23 cellular contexts compared by ENCODE assay signal in the genomic region with DNA sequence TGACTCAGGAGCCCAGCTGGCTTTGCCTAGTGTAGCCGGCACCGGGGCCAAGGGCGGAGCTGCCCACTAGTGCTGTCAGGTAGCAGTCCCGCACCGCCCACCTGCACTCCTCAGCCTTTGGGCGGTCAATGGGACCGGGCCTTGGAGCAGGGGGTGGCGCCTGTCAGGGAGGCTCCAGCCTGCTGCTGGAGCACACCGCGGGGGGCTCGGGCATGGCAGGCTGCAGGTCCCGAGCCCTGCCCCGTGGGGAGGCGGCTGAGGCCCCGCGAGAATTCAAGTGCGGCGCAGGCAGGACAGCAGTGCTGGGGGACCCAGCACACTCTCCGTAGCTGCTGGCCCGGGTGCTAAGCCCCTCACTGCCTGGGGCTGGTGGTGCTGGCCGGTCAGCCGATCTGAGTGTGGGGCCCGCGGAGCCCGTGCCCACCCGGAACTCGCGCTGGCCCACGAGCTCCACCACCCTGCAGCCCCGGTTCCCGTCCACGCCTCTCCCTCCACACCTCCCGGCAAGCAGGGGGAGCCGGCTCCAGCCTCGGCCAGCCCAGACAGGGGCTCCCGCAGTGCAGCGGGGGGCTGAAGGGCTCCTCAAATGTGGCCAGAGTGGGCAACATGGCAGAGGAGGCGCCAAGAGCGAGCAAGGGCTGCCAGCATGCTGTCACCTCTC. TPM values are rescaled to one million over a fixed set of nuclear protein-coding genes. Genes with fewer than 3 reads are reported as not detected.
DNase-seq lines count a peak whose midpoint lies in the region; ATAC-seq, FAIRE-seq and TF ChIP-seq lines count a peak whose summit lies in the region.
"Had no signal": no experiment of that assay in that cellular context is flagged by ENCODE, and none has a peak within 500 bp of the region (broad histone marks: within the 10 kb centered on the region; RNA-seq: fewer than 3 reads in every experiment).

No MANE protein-coding gene starts in this region.

- in situ Hi-C loops in K562 (cut with MboI), result no loop called here
- in situ Hi-C loops in ACHN (cut with HindIII; ENCODE audit: low pct_ligation_motif_present, low pct_unique_long_range_greater_than_20kb, low sequenced_read_pairs), result no loop called here

- CTCF ChIA-PET in K562 (lab: Yijun Ruan, JAX; ENCODE audit: low intra/inter-chr PET ratio), result no interaction called here

- no peak for TF ChIP-seq RAD21 in K562 (CRISPR knock-in tag; conservative IDR thresholded peaks at IDR 0.05 in 1 of 2, IDR thresholded peaks at IDR 0.05 in 1 of 2)

- TF ChIP-seq CTCF in K562 (IDR thresholded peaks at IDR 0.05 in 2 of 3, conservative IDR thresholded peaks at IDR 0.05 in 1 of 3; ENCODE audit: insufficient read depth in 2 of 3, low read depth in 1 of 3, low read length in 3 of 3) (no peak), spleen (IDR thresholded peaks at IDR 0.05 in 8 of 11, conservative IDR thresholded peaks at IDR 0.05 in 3 of 11) (no peak)

- H3K27ac ChIP-seq in K562 (ENCODE audit: extremely low read depth, low read depth, low read length) (no peak overlapping the region), spleen (peak overlapping the region in 5 of 8 donors; percentile 34 to 77 (median 69))
- H3K27ac ChIP-seq: BLaER1 had no signal

- H3K4me1 ChIP-seq in K562 (replicated peaks in 1 of 2; ENCODE audit: control insufficient read depth in 2 of 2, insufficient read depth in 2 of 2, low read length in 2 of 2) (peaks cover 0 to 20% of the 10 kb centered on the region in 2 experiments; a peak in 2 of 5 replicates), spleen (peaks cover 7 to 47% (median 13%) of the 10 kb centered on the region in 6 donors)

- FAIRE-seq in K562 (lab: Jason Lieb, UNC), result no peak
- FAIRE-seq: A204.1, GM12878, GM19239, H54, HTR-8/SVneo had no signal

- intact Hi-C loops in K562 (cut with micrococcal nuclease), result no loop called here
- intact Hi-C loops in spleen (cut with DNase I; ENCODE audit: low total_unique reads), result no loop called here

- WGBS in K562 (ENCODE audit: insufficient coverage, low coverage, missing lambda C conversion rate), result 85% methylated on average over 21 of the region's 39 CpGs
- WGBS in spleen, 5 donors, result 91 to 98% (median 96%) methylated on average over 13 to 39 of the region's 39 CpGs

- no peak overlapping the region for H3K9ac ChIP-seq in K562 (ENCODE audit: insufficient read depth in 1 of 2, low read depth in 2 of 2, low read length in 2 of 2)
- H3K9ac ChIP-seq: BLaER1 had no signal

- no peak for TF ChIP-seq EP300 in K562 (IDR thresholded peaks at IDR 0.05; ENCODE audit: low read length)

- H2AFZ ChIP-seq in K562 (ENCODE audit: low read depth, low read length), result no peak overlapping the region
- H2AFZ ChIP-seq: GM23338 had no signal

- ATAC-seq in GM18907 (IDR thresholded peaks at IDR 0.05; ENCODE audit: unreplicated experiment) (peak; percentile 6), K562 (no peak)
- ATAC-seq: GM23338, HCT116 had no signal

- no peaks in the 10 kb centered on the region for H3K9me1 ChIP-seq in K562 (ENCODE audit: control insufficient read depth, insufficient read depth, low read length)

- no peaks in the 10 kb centered on the region for H4K20me1 ChIP-seq in K562 (replicated peaks; ENCODE audit: control insufficient read depth, insufficient read depth, low read length)
- H4K20me1 ChIP-seq: BLaER1 had no signal

- no peaks in the 10 kb centered on the region for H3K36me3 ChIP-seq in K562 (ENCODE audit: control insufficient read depth, insufficient read depth, low read length)
- no peaks in the 10 kb centered on the region for H3K36me3 ChIP-seq in spleen
- H3K36me3 ChIP-seq: BLaER1 had no signal

- DNase-seq in K562 (ENCODE audit: extremely low read depth in 1 of 4, low spot score in 3 of 4) (no peak), spleen (peak; percentile 77), ACHN (no peak), NCI-H526 (lab: John Stamatoyannopoulos, UW) (no peak), MV-4-11 (lab: John Stamatoyannopoulos, UW) (no peak)
- DNase-seq: AML-193; CD8-positive, alpha-beta memory T cell; COR-L47; DMS 273 treated with DMSO at 0.1 percent for 48 hours; DMS53; DND-41; EL; IMR-90; KBM-7 had no signal

- no peaks in the 10 kb centered on the region for H3K27me3 ChIP-seq in K562 (ENCODE audit: control insufficient read depth in 2 of 2, insufficient read depth in 2 of 2, low read length in 2 of 2)
- H3K27me3 ChIP-seq in spleen (replicated peaks in 1 of 7), result no peaks in the 10 kb centered on the region
- H3K27me3 ChIP-seq: BLaER1 had no signal

- peaks cover 10% of the 10 kb centered on the region; the same call in 2 of the 3 replicates for H3K79me2 ChIP-seq in K562 (ENCODE audit: control insufficient read depth, insufficient read depth, low read length)

- TF ChIP-seq POLR2A in K562 (conservative IDR thresholded peaks at IDR 0.05) (no peak), spleen (IDR thresholded peaks at IDR 0.05) (no peak)

- no peak overlapping the region for H3K4me2 ChIP-seq in K562 (ENCODE audit: insufficient read depth, low read length)
- H3K4me2 ChIP-seq: BLaER1, GM23338 had no signal

- POLR2A ChIA-PET in K562 (lab: Yijun Ruan, JAX), result no interaction called here

- no peak overlapping the region for H3K4me3 ChIP-seq in K562
- no peak overlapping the region for H3K4me3 ChIP-seq in spleen
- H3K4me3 ChIP-seq: BLaER1, GM12878, GM23338 had no signal

- no TSS peak for BruUV-seq in K562 (replicated peaks; lab: Mats Ljungman, UMichigan)

- H3K9me3 ChIP-seq in K562 (replicated peaks; ENCODE audit: control insufficient read depth, insufficient read depth, low read depth, low read length) (no peaks in the 10 kb centered on the region), spleen (peaks cover 0 to 12% (median 6%) of the 10 kb centered on the region in 8 donors)

TF ChIP-seq in K562, 482 proteins besides CTCF, POLR2A, EP300 and RAD21:
- TF ChIP-seq, protein P1, sequence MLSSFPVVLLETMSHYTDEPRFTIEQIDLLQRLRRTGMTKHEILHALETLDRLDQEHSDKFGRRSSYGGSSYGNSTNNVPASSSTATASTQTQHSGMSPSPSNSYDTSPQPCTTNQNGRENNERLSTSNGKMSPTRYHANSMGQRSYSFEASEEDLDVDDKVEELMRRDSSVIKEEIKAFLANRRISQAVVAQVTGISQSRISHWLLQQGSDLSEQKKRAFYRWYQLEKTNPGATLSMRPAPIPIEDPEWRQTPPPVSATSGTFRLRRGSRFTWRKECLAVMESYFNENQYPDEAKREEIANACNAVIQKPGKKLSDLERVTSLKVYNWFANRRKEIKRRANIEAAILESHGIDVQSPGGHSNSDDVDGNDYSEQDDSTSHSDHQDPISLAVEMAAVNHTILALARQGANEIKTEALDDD (IDR thresholded peaks at IDR 0.05), result no peak
- no peak for TF ChIP-seq BACH1 (tag; IDR thresholded peaks at IDR 0.05)
- TF ChIP-seq, protein P2, sequence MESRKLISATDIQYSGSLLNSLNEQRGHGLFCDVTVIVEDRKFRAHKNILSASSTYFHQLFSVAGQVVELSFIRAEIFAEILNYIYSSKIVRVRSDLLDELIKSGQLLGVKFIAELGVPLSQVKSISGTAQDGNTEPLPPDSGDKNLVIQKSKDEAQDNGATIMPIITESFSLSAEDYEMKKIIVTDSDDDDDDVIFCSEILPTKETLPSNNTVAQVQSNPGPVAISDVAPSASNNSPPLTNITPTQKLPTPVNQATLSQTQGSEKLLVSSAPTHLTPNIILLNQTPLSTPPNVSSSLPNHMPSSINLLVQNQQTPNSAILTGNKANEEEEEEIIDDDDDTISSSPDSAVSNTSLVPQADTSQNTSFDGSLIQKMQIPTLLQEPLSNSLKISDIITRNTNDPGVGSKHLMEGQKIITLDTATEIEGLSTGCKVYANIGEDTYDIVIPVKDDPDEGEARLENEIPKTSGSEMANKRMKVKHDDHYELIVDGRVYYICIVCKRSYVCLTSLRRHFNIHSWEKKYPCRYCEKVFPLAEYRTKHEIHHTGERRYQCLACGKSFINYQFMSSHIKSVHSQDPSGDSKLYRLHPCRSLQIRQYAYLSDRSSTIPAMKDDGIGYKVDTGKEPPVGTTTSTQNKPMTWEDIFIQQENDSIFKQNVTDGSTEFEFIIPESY (CRISPR knock-in tag; IDR thresholded peaks at IDR 0.05), result 0 out of 2 replicates have a peak, but pooled peaks have one; percentile 18

RNA-seq across cellular contexts. Expression of gene LIX1, which starts 57.2 kb away (rescaled TPM):
- total RNA-seq in K562 (2011; cell fraction: chromatin; rRNA removed; ENCODE audit: low replicate concordance), result not detected in 2 replicates
- total RNA-seq in K562 (2011; cell fraction: nucleolus; rRNA removed), result not detected in 2 replicates
- total RNA-seq in K562 (2011; cell fraction: nucleoplasm; rRNA removed), result not detected in 2 replicates
- total RNA-seq in K562 (2014; rRNA removed) (not detected in 2 replicates), K562 (2014; rRNA removed; fragmentation: Illumina TruSeq; extraction: Trizol) (not detected in 2 replicates), K562 (2015; rRNA removed; fragmentation: Illumina TruSeq; extraction: Trizol) (not detected in 2 replicates), K562 (2021) (not detected in 2 replicates), spleen (under 1 TPM in 1 of 7 donors, not detected in 6; 0.14 TPM)
- polyA plus RNA-seq in K562 (2011; rRNA removed) (not detected in 2 replicates), K562 (2014; fragmentation: Illumina TruSeq; extraction: Trizol) (not detected in 2 replicates), K562 (2014; fragmentation: Nextera tagmentation; extraction: Ambion mirVana) (under 1 TPM; 0.01 to 0.18 TPM), K562 (2014; rRNA removed) (not detected in 2 replicates), spleen (under 1 TPM in 1 of 3 donors, not detected in 2; 0.06 TPM)
- 0.01 TPM in 1 of 2 replicates, not detected in the other for polyA plus RNA-seq in K562 (2011; cell fraction: cytosol; rRNA removed)
- polyA plus RNA-seq in K562 (2011; cell fraction: nucleus; rRNA removed), result not detected in 2 replicates
- polyA plus RNA-seq in K562 (2012), result 0.01 and 0.15 TPM in 2 replicates
- not detected in 2 replicates for polyA minus RNA-seq in K562 (2011; rRNA and poly(A)+ RNA removed)
- not detected in 2 replicates for polyA minus RNA-seq in K562 (2011; cell fraction: cytosol; rRNA and poly(A)+ RNA removed)
- not detected in 2 replicates for polyA minus RNA-seq in K562 (2011; cell fraction: nucleus; rRNA and poly(A)+ RNA removed)
- total RNA-seq: CD8-positive, alpha-beta memory T cell; GM12878; GM23338; IMR-90 had no signal
- polyA plus RNA-seq: CD8-positive, alpha-beta memory T cell; IMR-90 had no signal
